ENCODE assay signal across 16 cellular contexts in the genomic region with DNA sequence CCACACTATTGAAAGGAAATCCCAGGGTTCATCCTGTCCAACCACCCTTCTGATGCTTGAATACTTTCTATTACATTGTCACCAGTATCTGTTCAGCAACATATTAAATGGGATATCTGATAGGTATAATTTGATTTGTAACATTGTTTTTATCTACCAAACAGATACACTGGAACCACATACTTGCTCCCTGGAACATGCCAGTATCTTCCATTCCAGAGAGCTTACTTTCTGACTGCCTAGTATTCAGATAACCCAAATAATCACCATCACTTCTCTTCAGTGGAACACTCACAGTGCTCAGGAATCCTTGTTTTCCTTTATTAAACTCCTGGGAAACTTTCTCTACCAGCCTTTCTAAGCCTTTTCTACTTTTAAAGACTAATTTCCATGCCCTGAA. TPM values are rescaled to one million over a fixed set of nuclear protein-coding genes. Genes with fewer than 3 reads are reported as not detected.
DNase-seq lines count a peak whose midpoint lies in the region; ATAC-seq and TF ChIP-seq lines count a peak whose summit lies in the region.
"Had no signal": no experiment of that assay in that cellular context is flagged by ENCODE, and none has a peak within 500 bp of the region (broad histone marks: within the 10 kb centered on the region; RNA-seq: fewer than 3 reads in every experiment).

No MANE protein-coding gene starts in this region.

- H3K9me3 Mint-ChIP-seq in WTC11 (no peaks in the 10 kb centered on the region), progenitor cell of endocrine pancreas (ENCODE audit: low read depth) (peaks cover 9% of the 10 kb centered on the region)
- H3K9me3 Mint-ChIP-seq: CD8-positive, alpha-beta T cell had no signal

- H3K4me3 ChIP-seq in IMR-90 (ENCODE audit: insufficient read depth, low read depth, low read length) (no peak overlapping the region), breast epithelium (no peak overlapping the region)
- H3K4me3 ChIP-seq: BLaER1, GM23248 had no signal

- POLR2A ChIA-PET in IMR-90 (lab: Charles Lee; ENCODE audit: unreplicated experiment) (no interaction called here), WTC11 (lab: Charles Lee) (interaction anchor here (0.6 kb wide), 2 partner anchors 12 to 188 kb away, joined by 3 to 4 read pairs; no protein-coding TSS in a partner anchor)

- peak overlapping the region; percentile 78; the same call in 1 of the 2 replicates for H3K27ac Mint-ChIP-seq in WTC11
- peak overlapping the region; percentile 25 for H3K27ac Mint-ChIP-seq in progenitor cell of endocrine pancreas
- H3K27ac Mint-ChIP-seq: CD14-positive monocyte; CD8-positive, alpha-beta T cell had no signal

- H3K4me3 Mint-ChIP-seq in WTC11 (no peak overlapping the region), progenitor cell of endocrine pancreas (ENCODE audit: low read depth) (no peak overlapping the region)
- H3K4me3 Mint-ChIP-seq: CD14-positive monocyte; CD8-positive, alpha-beta T cell had no signal

- peaks cover 3% of the 10 kb centered on the region; the same call in 1 of the 2 replicates for H3K9me1 ChIP-seq in IMR-90 (ENCODE audit: insufficient read depth, low read length)

- TF ChIP-seq POLR2A in IMR-90 (IDR thresholded peaks at IDR 0.05; ENCODE audit: low read depth, low read length) (no peak), breast epithelium (IDR thresholded peaks at IDR 0.05) (no peak)

- H3K4me1 Mint-ChIP-seq in WTC11 (peaks cover 22% of the 10 kb centered on the region), progenitor cell of endocrine pancreas (ENCODE audit: low read depth) (peaks cover 14% of the 10 kb centered on the region)

- H2BK5ac ChIP-seq in IMR-90 (ENCODE audit: low read depth, low read length, poor library complexity, severe bottlenecking), result no peak overlapping the region

- H3K27ac ChIP-seq in IMR-90 (ENCODE audit: insufficient read depth, low read length), result no peak overlapping the region
- H3K27ac ChIP-seq in breast epithelium, result no peak overlapping the region
- H3K27ac ChIP-seq: BLaER1, GM23248, KMS-11 had no signal

- H3K4me1 ChIP-seq in IMR-90 (ENCODE audit: control insufficient read depth, insufficient read depth, low read length) (peaks cover 3% of the 10 kb centered on the region; the same call in 1 of the 2 replicates), breast epithelium (no peaks in the 10 kb centered on the region)

- H4K8ac ChIP-seq in IMR-90 (ENCODE audit: low read depth in 2 of 2, low read length in 2 of 2), result no peak overlapping the region

- H2BK20ac ChIP-seq in IMR-90 (ENCODE audit: low read depth, low read length), result no peak overlapping the region

- H3K36me3 Mint-ChIP-seq in WTC11 (peaks cover 7% of the 10 kb centered on the region), progenitor cell of endocrine pancreas (ENCODE audit: insufficient read depth) (peaks cover 38% of the 10 kb centered on the region)
- H3K36me3 Mint-ChIP-seq: CD14-positive monocyte had no signal

- H3K18ac ChIP-seq in IMR-90 (ENCODE audit: low read depth, low read length), result no peak overlapping the region

- ATAC-seq in IMR-90 (ENCODE audit: low read depth) (peak; percentile 87), WTC11 (no peak)
- ATAC-seq: CD8-positive, alpha-beta T cell; HCT116 had no signal

- H2BK15ac ChIP-seq in IMR-90 (ENCODE audit: low read depth, low read length), result no peak overlapping the region

- H3K14ac ChIP-seq in IMR-90 (replicated peaks; ENCODE audit: low read depth, low read length), result no peak overlapping the region; the same call in 1 of the 2 replicates

- H3K36me3 ChIP-seq in IMR-90 (ENCODE audit: control insufficient read depth, insufficient read depth, low read length) (no peaks in the 10 kb centered on the region; the same call in 1 of the 2 replicates), breast epithelium (no peaks in the 10 kb centered on the region)

- no peak for TF ChIP-seq RAD21 in IMR-90 (IDR thresholded peaks at IDR 0.05; ENCODE audit: low read length)

- H3K9me3 ChIP-seq in IMR-90 (ENCODE audit: control insufficient read depth, insufficient read depth, low read length), result no peaks in the 10 kb centered on the region
- no peaks in the 10 kb centered on the region for H3K9me3 ChIP-seq in breast epithelium

- no peak overlapping the region for H3K56ac ChIP-seq in IMR-90 (ENCODE audit: extremely low read depth, insufficient read depth, low read length)

- peaks cover 26% of the 10 kb centered on the region; the same call in 1 of the 2 replicates for H4K20me1 ChIP-seq in IMR-90 (ENCODE audit: insufficient read depth, low read length)

- TF ChIP-seq CTCF in IMR-90 (conservative IDR thresholded peaks at IDR 0.05; ENCODE audit: low read depth, low read length), result no peak
- TF ChIP-seq CTCF in WTC11 (IDR thresholded peaks at IDR 0.05), result no peak
- no peak for TF ChIP-seq CTCF in progenitor cell of endocrine pancreas (IDR thresholded peaks at IDR 0.05; ENCODE audit: unreplicated experiment)
- no peak for TF ChIP-seq CTCF in breast epithelium (IDR thresholded peaks at IDR 0.05)

- no peak overlapping the region for H2AK9ac ChIP-seq in IMR-90 (replicated peaks; ENCODE audit: low read depth, low read length, poor library complexity)

- H2AK5ac ChIP-seq in IMR-90 (ENCODE audit: low read depth, low read length), result no peak overlapping the region

- in situ Hi-C loops in IMR-90 (cut with MboI; ENCODE audit: low sequenced_read_pairs), result no loop called here

- intact Hi-C loops in IMR-90 (cut with micrococcal nuclease) (loop anchor here (5.0 kb wide), 1 partner anchor 40 kb away; no protein-coding TSS in a partner anchor), breast epithelium (cut with DNase I; ENCODE audit: low total_unique reads) (no loop called here)

- H4K91ac ChIP-seq in IMR-90 (ENCODE audit: insufficient read depth, low read depth, low read length), result no peak overlapping the region

- H3K27me3 ChIP-seq in IMR-90 (ENCODE audit: control insufficient read depth, insufficient read depth, low read length) (no peaks in the 10 kb centered on the region), breast epithelium (no peaks in the 10 kb centered on the region)
- H3K27me3 ChIP-seq: BLaER1 had no signal

- no peaks in the 10 kb centered on the region for H3K27me3 Mint-ChIP-seq in WTC11 (ENCODE audit: low read depth)
- no peaks in the 10 kb centered on the region for H3K27me3 Mint-ChIP-seq in progenitor cell of endocrine pancreas

- BruUV-seq in IMR-90 (replicated peaks; lab: Mats Ljungman, UMichigan), result no TSS peak

- H3K4ac ChIP-seq in IMR-90 (ENCODE audit: low read depth, low read length), result no peak overlapping the region

- H2BK120ac ChIP-seq in IMR-90 (ENCODE audit: low read depth, low read length), result no peak overlapping the region

- no peak overlapping the region for H3K9ac ChIP-seq in IMR-90 (ENCODE audit: low read depth, low read length)
- H3K9ac ChIP-seq: BLaER1, GM23248, KMS-11 had no signal

- peaks cover 17 to 71% of the 10 kb centered on the region in 2 experiments; a peak in 3 of 4 replicates for H3K79me1 ChIP-seq in IMR-90 (ENCODE audit: low read depth in 1 of 2, low read length in 2 of 2)

- peak overlapping the region; percentile 8; the same call in 1 of the 2 replicates for H3K4me2 ChIP-seq in IMR-90 (ENCODE audit: low read depth, low read length)
- H3K4me2 ChIP-seq: BLaER1, KMS-11 had no signal

- H2AFZ ChIP-seq in IMR-90 (replicated peaks; ENCODE audit: low read length, poor library complexity), result no peak overlapping the region
- H2AFZ ChIP-seq: GM23248 had no signal

- H4K5ac ChIP-seq in IMR-90 (ENCODE audit: low read depth, low read length), result no peak overlapping the region

- dilution Hi-C loops in IMR-90 (cut with HindIII; ENCODE audit: low sequenced_read_pairs, unreplicated experiment), result no loop called here

- peak overlapping the region; percentile 53; the same call in 1 of the 2 replicates for H3K23ac ChIP-seq in IMR-90 (ENCODE audit: low read depth, low read length)

- CTCF ChIA-PET in IMR-90 (lab: Yijun Ruan, JAX) (no interaction called here), WTC11 (lab: Charles Lee) (no interaction called here)

- peak; percentile 5 for DNase-seq in EH (ENCODE audit: low read depth)
- peak; percentile 37 for DNase-seq in IMR-90
- no peak for DNase-seq in WTC11 (ENCODE audit: low spot score)
- no peak for DNase-seq in progenitor cell of endocrine pancreas (ENCODE audit: low spot score, unreplicated experiment)
- no peak for DNase-seq in breast epithelium (ENCODE audit: low spot score in 2 of 2)
- no peak for DNase-seq in Kasumi-1 (lab: John Stamatoyannopoulos, UW)
- DNase-seq in NCI-H2171 treated with DMSO at 0.1 percent for 48 hours (lab: John Stamatoyannopoulos, UW), result no peak
- no peak for DNase-seq in glomerular visceral epithelial cell (ENCODE audit: extremely low spot score)
- DNase-seq: CD8-positive, alpha-beta T cell; DMS 273 treated with DMSO at 0.1 percent for 48 hours; GDM1; GM23248 had no signal

TF ChIP-seq in IMR-90, 13 proteins besides CTCF, POLR2A, EP300 and RAD21 (continues in another document):
- TF ChIP-seq MAFK (IDR thresholded peaks at IDR 0.05; ENCODE audit: low read depth, low read length) (no peak), BHLHE40 (IDR thresholded peaks at IDR 0.05; ENCODE audit: low read depth, low read length) (no peak), USF2 (IDR thresholded peaks at IDR 0.05; ENCODE audit: low read depth, low read length) (no peak)

TF ChIP-seq in WTC11, 78 proteins besides CTCF, POLR2A, EP300 and RAD21 (continues in another document):
- no peak for TF ChIP-seq MXD4 (CRISPR knock-in tag; IDR thresholded peaks at IDR 0.05; ENCODE audit: borderline replicate concordance)
- TF ChIP-seq ZNF396 (CRISPR knock-in tag; IDR thresholded peaks at IDR 0.05; ENCODE audit: borderline replicate concordance), result no peak
- TF ChIP-seq PRRX2 (CRISPR knock-in tag; IDR thresholded peaks at IDR 0.05), result no peak

RNA-seq across cellular contexts. Expression of gene LRP6, which starts 19.3 kb away (rescaled TPM):
- total RNA-seq in IMR-90 (2012; rRNA removed) (32.1 and 41.4 TPM in 2 replicates), WTC11 (2021) (61.9 to 72.8 TPM (median 68.8 TPM) in 3 replicates), progenitor cell of endocrine pancreas (158 and 163 TPM in 2 replicates), breast epithelium (10 to 100 TPM; 28.6 to 69.1 (median 52.4) TPM)
- 14.2 and 18.5 TPM in 2 replicates for polyA plus RNA-seq in IMR-90 (2012; rRNA removed)
- polyA plus RNA-seq in IMR-90 (2012; cell fraction: cytosol; rRNA removed), result 4.7 and 5.9 TPM in 2 replicates
- 9.9 and 27.4 TPM in 2 replicates for polyA plus RNA-seq in IMR-90 (2012; cell fraction: nucleus; rRNA removed; ENCODE audit: low replicate concordance)
- polyA plus RNA-seq: CD14-positive monocyte had no signal

Comparison
In these comparisons a context has a peak if more than half of its experiments do, and no peak if none do; other contexts are left out.
1. DNase-seq: peak in EH (single experiment) and IMR-90 (single experiment); none in WTC11 (single experiment), progenitor cell of endocrine pancreas (single experiment), breast epithelium (0 of 2), Kasumi-1 (0 of 2), NCI-H2171 treated with DMSO at 0.1 percent for 48 hours (single experiment) and glomerular visceral epithelial cell (single experiment).